ENCODE assay signal across 12 cellular contexts in genomic region chr9:116337015-116337414, GRCh38.
DNase-seq lines count a peak whose midpoint lies in the region; ATAC-seq, FAIRE-seq and TF ChIP-seq lines count a peak whose summit lies in the region.
"Had no signal": no experiment of that assay in that cellular context is flagged by ENCODE, and none has a peak within 500 bp of the region (broad histone marks: within the 10 kb centered on the region; RNA-seq: fewer than 3 reads in every experiment).

No MANE protein-coding gene starts in this region.

- H3K4me3 ChIP-seq in epithelial cell of proximal tubule (ENCODE audit: low read depth, low read length) (no peak overlapping the region), osteoblast (ENCODE audit: insufficient read depth, low read length) (no peak overlapping the region)
- H3K4me3 ChIP-seq: adrenal gland had no signal

- H3K79me2 ChIP-seq in osteoblast (ENCODE audit: insufficient read depth, low read length), result no peaks in the 10 kb centered on the region

- no peaks in the 10 kb centered on the region for H3K9me3 ChIP-seq in osteoblast (ENCODE audit: low read depth, low read length)
- H3K9me3 ChIP-seq: adrenal gland had no signal

- H2AFZ ChIP-seq in osteoblast (ENCODE audit: low read length), result no peak overlapping the region

- DNase-seq in GM03348 (ENCODE audit: low spot score) (peak; percentile 52), RCC 7860 (ENCODE audit: low spot score) (peak; percentile 89), epithelial cell of proximal tubule (ENCODE audit: low read depth) (peak; percentile 41), osteoblast (ENCODE audit: insufficient read length, low spot score, missing footprints) (peak; percentile 86), NCI-H1436 (lab: John Stamatoyannopoulos, UW) (no peak), T-helper 1 cell (no peak)
- DNase-seq: adrenal gland, Kasumi-1, left colon, occipital lobe had no signal

- TF ChIP-seq CTCF in epithelial cell of proximal tubule (conservative IDR thresholded peaks at IDR 0.05; ENCODE audit: low read depth, low read length) (no peak), osteoblast (IDR thresholded peaks at IDR 0.05; ENCODE audit: extremely low read depth, low read depth, low read length) (no peak)

- H3K27ac ChIP-seq in osteoblast (ENCODE audit: low read depth, low read length), result no peak overlapping the region
- H3K27ac ChIP-seq: adrenal gland, epithelial cell of prostate had no signal

- H3K36me3 ChIP-seq in osteoblast (ENCODE audit: insufficient read depth, low read length), result peaks cover 8% of the 10 kb centered on the region
- H3K36me3 ChIP-seq: adrenal gland had no signal

- H3K27me3 ChIP-seq in osteoblast (ENCODE audit: insufficient read depth, low read length), result no peaks in the 10 kb centered on the region
- H3K27me3 ChIP-seq: adrenal gland had no signal

- H4K20me1 ChIP-seq in osteoblast (ENCODE audit: insufficient read depth, low read length), result no peaks in the 10 kb centered on the region

- peaks cover 9% of the 10 kb centered on the region for H3K4me1 ChIP-seq in osteoblast (ENCODE audit: insufficient read depth, low read length)
- H3K4me1 ChIP-seq: adrenal gland had no signal

- peak; percentile 94 for FAIRE-seq in RCC 7860 (lab: Jason Lieb, UNC)

- ATAC-seq in GM21367 (IDR thresholded peaks at IDR 0.05; ENCODE audit: unreplicated experiment), result no peak
- ATAC-seq: left colon had no signal

- H3K4me2 ChIP-seq in osteoblast (ENCODE audit: insufficient read depth, low read length), result peak overlapping the region; percentile 34

Comparison
In these comparisons a context has a peak if more than half of its experiments do, and no peak if none do; other contexts are left out.
1. DNase-seq: peak in GM03348 (single experiment), RCC 7860 (single experiment), epithelial cell of proximal tubule (single experiment) and osteoblast (single experiment); none in NCI-H1436 (single experiment) and T-helper 1 cell (0 of 5).